In the genomic region with DNA sequence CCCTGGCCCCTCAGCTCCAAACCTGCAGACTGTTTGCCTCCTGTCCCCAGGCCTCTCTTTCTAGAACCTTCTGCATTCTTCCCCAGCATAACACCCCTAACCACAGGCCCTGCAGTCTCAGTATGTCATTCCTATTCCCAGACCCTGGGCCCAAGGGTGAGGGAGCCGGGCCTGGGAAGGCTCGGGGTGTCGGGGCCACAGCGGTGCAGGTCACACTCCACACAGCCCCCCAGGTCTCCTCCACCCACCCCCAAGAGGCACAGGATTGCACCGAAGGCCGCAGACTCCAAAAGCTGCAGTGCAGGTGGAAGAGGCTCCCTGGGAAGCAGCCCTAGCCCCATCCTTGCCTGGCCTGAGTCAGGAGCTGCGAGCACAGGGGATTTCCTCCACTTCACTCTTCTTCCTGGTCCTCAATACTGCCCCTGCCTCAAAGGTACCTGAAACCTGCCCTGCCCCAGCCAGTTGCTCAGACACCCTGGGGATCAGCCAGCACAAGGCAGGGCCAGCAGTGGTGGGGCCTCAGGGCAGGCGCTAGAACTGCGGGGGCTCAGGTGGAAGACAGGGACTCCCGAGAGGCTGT, we compare ENCODE assay signal across 16 cellular contexts. TPM values are rescaled to one million over a fixed set of nuclear protein-coding genes. Genes with fewer than 3 reads are reported as not detected.
DNase-seq lines count a peak whose midpoint lies in the region; ATAC-seq and TF ChIP-seq lines count a peak whose summit lies in the region.
"Had no signal": no experiment of that assay in that cellular context is flagged by ENCODE, and none has a peak within 500 bp of the region (broad histone marks: within the 10 kb centered on the region; RNA-seq: fewer than 3 reads in every experiment).

No MANE protein-coding gene starts in this region.

- peaks cover 28% of the 10 kb centered on the region for H3K4me1 ChIP-seq in BLaER1
- no peaks in the 10 kb centered on the region for H3K4me1 ChIP-seq in CD8-positive, alpha-beta memory T cell (ENCODE audit: insufficient read depth, low read length)
- H3K4me1 ChIP-seq in colonic mucosa, result peaks cover 4% of the 10 kb centered on the region
- H3K4me1 ChIP-seq: left ventricle myocardium inferior, sigmoid colon, vagina had no signal

- intact Hi-C loops in colonic mucosa (cut with DNase I), result no loop called here

- no peaks in the 10 kb centered on the region for H3K27me3 Mint-ChIP-seq in CD8-positive, alpha-beta memory T cell
- H3K27me3 Mint-ChIP-seq in nephron progenitor cell (ENCODE audit: low read depth, poor library complexity), result peaks cover 4% of the 10 kb centered on the region
- no peaks in the 10 kb centered on the region for H3K27me3 Mint-ChIP-seq in stimulated activated naive B cell treated with anti-CD40 and anti-IgM and Interleukin-4, amounts not matched to agents 10 μg/mL and 1 μg/mL and 100 μg/mL, for 72 hours
- H3K27me3 Mint-ChIP-seq: B cell had no signal

- TF ChIP-seq CTCF in colonic mucosa (IDR thresholded peaks at IDR 0.05) (no peak), nephron progenitor cell (IDR thresholded peaks at IDR 0.05) (no peak), GM20000 (IDR thresholded peaks at IDR 0.05; ENCODE audit: extremely low read depth, missing control alignments) (no peak), GM10266 (IDR thresholded peaks at IDR 0.05; ENCODE audit: control insufficient read depth, insufficient read depth, low read depth, missing control alignments) (no peak)

- H3K36me3 ChIP-seq in BLaER1 (peaks cover 78% of the 10 kb centered on the region), colonic mucosa (no peaks in the 10 kb centered on the region)
- H3K36me3 ChIP-seq in CD8-positive, alpha-beta memory T cell (ENCODE audit: insufficient read depth, low read length), result peaks cover 37% of the 10 kb centered on the region

- CTCF ChIA-PET in CD8-positive, alpha-beta memory T cell (lab: Charles Lee), result interaction anchor here (1.1 to 3.0 kb wide), 2 partner anchors 17 to 37 kb away, joined by 3 to 12 read pairs; no protein-coding TSS in a partner anchor

- H4K20me1 ChIP-seq in BLaER1, result peaks cover 51% of the 10 kb centered on the region

- H3K27ac ChIP-seq in BLaER1, result peak overlapping the region; percentile 60
- H3K27ac ChIP-seq in CD8-positive, alpha-beta memory T cell (ENCODE audit: low read depth, low read length), result no peak overlapping the region
- H3K27ac ChIP-seq in colonic mucosa, result peak overlapping the region; percentile 86
- H3K27ac ChIP-seq: left ventricle myocardium inferior, sigmoid colon, vagina had no signal

- H3K4me1 Mint-ChIP-seq in CD8-positive, alpha-beta memory T cell, result no peaks in the 10 kb centered on the region
- peaks cover 4% of the 10 kb centered on the region for H3K4me1 Mint-ChIP-seq in nephron progenitor cell
- H3K4me1 Mint-ChIP-seq in stimulated activated naive B cell treated with anti-CD40 and anti-IgM and Interleukin-4, amounts not matched to agents 10 μg/mL and 1 μg/mL and 100 μg/mL, for 72 hours, result peaks cover 4 to 5% of the 10 kb centered on the region in 2 donors
- H3K4me1 Mint-ChIP-seq: B cell had no signal

- no peaks in the 10 kb centered on the region for H3K9me3 Mint-ChIP-seq in CD8-positive, alpha-beta memory T cell
- no peaks in the 10 kb centered on the region for H3K9me3 Mint-ChIP-seq in nephron progenitor cell
- H3K9me3 Mint-ChIP-seq in stimulated activated naive B cell treated with anti-CD40 and anti-IgM and Interleukin-4, amounts not matched to agents 10 μg/mL and 1 μg/mL and 100 μg/mL, for 72 hours, result no peaks in the 10 kb centered on the region
- H3K9me3 Mint-ChIP-seq: T-helper 1 cell treated with Interleukin-12 subunit alpha and Interleukin-12 subunit beta and Interleukin-4 antibody, amounts not matched to agents 30 μg/mL and 1 μg/mL, for 36 hours had no signal

- H3K4me3 Mint-ChIP-seq in CD8-positive, alpha-beta memory T cell, result no peak overlapping the region
- no peak overlapping the region for H3K4me3 Mint-ChIP-seq in nephron progenitor cell
- no peak overlapping the region for H3K4me3 Mint-ChIP-seq in stimulated activated naive B cell treated with anti-CD40 and anti-IgM and Interleukin-4, amounts not matched to agents 10 μg/mL and 1 μg/mL and 100 μg/mL, for 72 hours
- H3K4me3 Mint-ChIP-seq: B cell; T-helper 1 cell treated with Interleukin-12 subunit alpha and Interleukin-12 subunit beta and Interleukin-4 antibody, amounts not matched to agents 30 μg/mL and 1 μg/mL, for 36 hours had no signal

- no peaks in the 10 kb centered on the region for H3K27me3 ChIP-seq in BLaER1
- H3K27me3 ChIP-seq in CD8-positive, alpha-beta memory T cell (ENCODE audit: insufficient read depth, low read length, poor library complexity, severe bottlenecking), result no peaks in the 10 kb centered on the region
- no peaks in the 10 kb centered on the region for H3K27me3 ChIP-seq in colonic mucosa
- H3K27me3 ChIP-seq: sigmoid colon, vagina had no signal

- ATAC-seq in stimulated activated naive B cell treated with anti-CD40 and anti-IgM and Interleukin-4, amounts not matched to agents 10 μg/mL and 1 μg/mL and 100 μg/mL, for 72 hours (replicated peaks), result no peak

- DNase-seq in CD8-positive, alpha-beta memory T cell, result no peak
- no peak for DNase-seq in colonic mucosa
- DNase-seq in nephron progenitor cell, result no peak
- DNase-seq in GM20000 (ENCODE audit: low spot score), result no peak
- DNase-seq in stimulated activated naive B cell treated with anti-CD40 and anti-IgM and Interleukin-4, amounts not matched to agents 10 μg/mL and 1 μg/mL and 100 μg/mL, for 72 hours, result no peak
- DNase-seq in GM10266 (ENCODE audit: extremely low spot score), result no peak
- DNase-seq: KG1, left ventricle myocardium inferior, NCI-H1092, NCI-H2081, NCI-H524, sigmoid colon had no signal

- peak overlapping the region; percentile 68 for H3K4me2 ChIP-seq in BLaER1

- H3K9me3 ChIP-seq in BLaER1 (no peaks in the 10 kb centered on the region), colonic mucosa (no peaks in the 10 kb centered on the region)
- no peaks in the 10 kb centered on the region for H3K9me3 ChIP-seq in CD8-positive, alpha-beta memory T cell (ENCODE audit: low read length)
- H3K9me3 ChIP-seq: left ventricle myocardium inferior, sigmoid colon, vagina had no signal

- peaks cover 0 to 53% (median 2%) of the 10 kb centered on the region in 3 donors for H3K36me3 Mint-ChIP-seq in CD8-positive, alpha-beta memory T cell
- H3K36me3 Mint-ChIP-seq in nephron progenitor cell (ENCODE audit: low read depth), result peaks cover 6% of the 10 kb centered on the region
- peaks cover 23 to 31% of the 10 kb centered on the region in 2 donors for H3K36me3 Mint-ChIP-seq in stimulated activated naive B cell treated with anti-CD40 and anti-IgM and Interleukin-4, amounts not matched to agents 10 μg/mL and 1 μg/mL and 100 μg/mL, for 72 hours

- H3K27ac Mint-ChIP-seq in CD8-positive, alpha-beta memory T cell, result peak overlapping the region in 5 of 8 donors; percentile 32 to 80 (median 58)
- H3K27ac Mint-ChIP-seq in nephron progenitor cell, result peak overlapping the region; percentile 71
- no peak overlapping the region for H3K27ac Mint-ChIP-seq in stimulated activated naive B cell treated with anti-CD40 and anti-IgM and Interleukin-4, amounts not matched to agents 10 μg/mL and 1 μg/mL and 100 μg/mL, for 72 hours
- H3K27ac Mint-ChIP-seq: B cell; T-helper 1 cell treated with Interleukin-12 subunit alpha and Interleukin-12 subunit beta and Interleukin-4 antibody, amounts not matched to agents 30 μg/mL and 1 μg/mL, for 36 hours had no signal

- peak overlapping the region; percentile 38; the same call in 1 of the 2 replicates for H3K9ac ChIP-seq in BLaER1
- peak overlapping the region; percentile 71 to 77 for H3K9ac ChIP-seq in colonic mucosa (ENCODE audit: low read depth in 2 of 2, low read length in 2 of 2)

- POLR2A ChIA-PET in CD8-positive, alpha-beta memory T cell (lab: Charles Lee), result no interaction called here

- H3K4me3 ChIP-seq in BLaER1 (no peak overlapping the region), colonic mucosa (peak overlapping the region; percentile 32)
- no peak overlapping the region for H3K4me3 ChIP-seq in CD8-positive, alpha-beta memory T cell (ENCODE audit: low read length)
- H3K4me3 ChIP-seq: left ventricle myocardium inferior, sigmoid colon, vagina had no signal

RNA-seq across cellular contexts. Expression of gene TNK2, which starts 31.1 kb away (rescaled TPM):
- 10 to 100 TPM; 71.4 to 74.5 TPM for total RNA-seq in CD8-positive, alpha-beta memory T cell
- 4.7 TPM for polyA plus RNA-seq in CD8-positive, alpha-beta memory T cell
- total RNA-seq in colonic mucosa, result 10 to 100 TPM; 23.8 to 28.5 TPM
